In the genomic region with DNA sequence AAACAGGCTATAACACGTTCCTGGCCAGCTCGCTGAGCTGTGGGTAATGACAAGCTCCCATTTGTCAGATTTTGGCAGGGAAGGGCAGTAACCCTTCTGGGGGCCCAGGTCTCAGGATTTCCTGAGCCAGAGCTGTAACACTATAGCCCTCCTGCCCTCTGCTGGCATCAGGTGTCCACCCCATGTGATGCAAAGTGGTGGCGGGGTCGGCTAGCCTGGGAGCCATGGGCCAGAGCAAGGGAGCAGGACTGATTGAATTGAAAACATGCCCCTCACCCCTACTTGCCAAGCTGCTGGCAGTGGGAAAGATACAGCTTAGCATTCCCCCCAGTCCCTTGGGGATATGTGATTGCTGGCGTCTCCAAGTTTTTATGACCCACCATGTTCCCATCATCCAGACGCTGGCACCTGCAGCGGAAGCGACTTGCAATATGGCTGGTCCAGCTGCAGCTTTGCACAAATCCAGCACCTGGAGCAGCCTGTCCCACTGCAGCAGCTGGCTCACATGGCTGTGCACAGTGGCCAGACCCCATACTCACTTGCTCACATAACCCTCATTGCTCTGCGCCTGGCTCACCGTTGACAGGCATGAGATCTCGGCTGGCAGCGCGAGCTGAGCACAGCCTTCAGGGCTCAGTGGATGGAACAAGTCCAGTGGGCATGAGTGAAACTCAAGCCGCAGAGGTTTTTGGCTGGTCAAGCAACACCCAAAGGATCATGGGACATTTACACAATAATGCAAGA, we compare ENCODE assay signal across 20 cellular contexts.
DNase-seq lines count a peak whose midpoint lies in the region; ATAC-seq and TF ChIP-seq lines count a peak whose summit lies in the region.
"Had no signal": no experiment of that assay in that cellular context is flagged by ENCODE, and none has a peak within 500 bp of the region (broad histone marks: within the 10 kb centered on the region; RNA-seq: fewer than 3 reads in every experiment).

No MANE protein-coding gene starts in this region.

- no peak overlapping the region for H3K27ac Mint-ChIP-seq in glutamatergic neuron (ENCODE audit: unreplicated experiment)
- H3K27ac Mint-ChIP-seq: CD8-positive, alpha-beta T cell; IgD-negative memory B cell had no signal

- H3K4me1 Mint-ChIP-seq in glutamatergic neuron (ENCODE audit: low read depth, unreplicated experiment), result no peaks in the 10 kb centered on the region
- H3K4me1 Mint-ChIP-seq: IgD-negative memory B cell had no signal

- intact Hi-C loops in left ventricle myocardium superior (cut with micrococcal nuclease) (no loop called here), left ventricle myocardium inferior (cut with micrococcal nuclease) (no loop called here), posterior vena cava (cut with DNase I) (no loop called here)

- H3K27ac ChIP-seq in left ventricle myocardium inferior (replicated peaks), result no peak overlapping the region
- H3K27ac ChIP-seq: A549, HL-60 had no signal

- H3K9me3 ChIP-seq in left ventricle myocardium inferior (replicated peaks), result peaks cover 3% of the 10 kb centered on the region

- H3K27me3 ChIP-seq in left ventricle myocardium inferior (ENCODE audit: low read depth), result no peaks in the 10 kb centered on the region

- H3K36me3 ChIP-seq in left ventricle myocardium inferior, result no peaks in the 10 kb centered on the region

- peak; percentile 22 for DNase-seq in left ventricle myocardium superior
- no peak for DNase-seq in left ventricle myocardium inferior
- peak; percentile 87 for DNase-seq in NCI-H2171 treated with DMSO at 0.1 percent for 48 hours (lab: John Stamatoyannopoulos, UW)
- peak; percentile 12 for DNase-seq in glutamatergic neuron
- peak; percentile 71 for DNase-seq in posterior vena cava (ENCODE audit: low spot score)
- no peak for DNase-seq in mesenteric fat pad (ENCODE audit: low spot score)
- no peak for DNase-seq in NCI-H2081 (lab: John Stamatoyannopoulos, UW)
- no peak for DNase-seq in DMS79 treated with DMSO at 0.1 percent for 48 hours (lab: John Stamatoyannopoulos, UW)
- DNase-seq: Calu3; CD8-positive, alpha-beta T cell; EL; NCI-H1092 treated with DMSO at 0.1 percent for 48 hours; NCI-H1694; NCI-H2107; NCI-H226; NCI-H524; NCI-H82 had no signal

- no peak overlapping the region for H3K4me3 ChIP-seq in left ventricle myocardium inferior
- H3K4me3 ChIP-seq: A549 had no signal

- H3K4me3 Mint-ChIP-seq in glutamatergic neuron (ENCODE audit: unreplicated experiment), result no peak overlapping the region
- H3K4me3 Mint-ChIP-seq: CD8-positive, alpha-beta T cell; IgD-negative memory B cell had no signal

- TF ChIP-seq CTCF in left ventricle myocardium inferior (IDR thresholded peaks at IDR 0.05; ENCODE audit: borderline replicate concordance), result no peak
- no peak for TF ChIP-seq CTCF in glutamatergic neuron (IDR thresholded peaks at IDR 0.05; ENCODE audit: partially characterized antibody, unreplicated experiment)

- no peak for ATAC-seq in left ventricle myocardium superior
- ATAC-seq: A549; CD8-positive, alpha-beta T cell had no signal

- H3K4me1 ChIP-seq in left ventricle myocardium inferior, result no peaks in the 10 kb centered on the region
- H3K4me1 ChIP-seq: A549 had no signal

- H3K27me3 Mint-ChIP-seq in glutamatergic neuron (ENCODE audit: unreplicated experiment), result no peaks in the 10 kb centered on the region
- H3K27me3 Mint-ChIP-seq: IgD-negative memory B cell had no signal

- no peaks in the 10 kb centered on the region for H3K9me3 Mint-ChIP-seq in glutamatergic neuron (ENCODE audit: unreplicated experiment)

- no peaks in the 10 kb centered on the region for H3K36me3 Mint-ChIP-seq in glutamatergic neuron (ENCODE audit: unreplicated experiment)
- H3K36me3 Mint-ChIP-seq: CD8-positive, alpha-beta T cell; IgD-negative memory B cell had no signal

Comparison
In these comparisons a context has a peak if more than half of its experiments do, and no peak if none do; other contexts are left out.
1. DNase-seq: peak in left ventricle myocardium superior (single experiment), NCI-H2171 treated with DMSO at 0.1 percent for 48 hours (single experiment), glutamatergic neuron (single experiment) and posterior vena cava (single experiment); none in left ventricle myocardium inferior (single experiment), mesenteric fat pad (single experiment), NCI-H2081 (0 of 2) and DMS79 treated with DMSO at 0.1 percent for 48 hours (single experiment).